1 cellular context compared by ENCODE assay signal in the genomic region with DNA sequence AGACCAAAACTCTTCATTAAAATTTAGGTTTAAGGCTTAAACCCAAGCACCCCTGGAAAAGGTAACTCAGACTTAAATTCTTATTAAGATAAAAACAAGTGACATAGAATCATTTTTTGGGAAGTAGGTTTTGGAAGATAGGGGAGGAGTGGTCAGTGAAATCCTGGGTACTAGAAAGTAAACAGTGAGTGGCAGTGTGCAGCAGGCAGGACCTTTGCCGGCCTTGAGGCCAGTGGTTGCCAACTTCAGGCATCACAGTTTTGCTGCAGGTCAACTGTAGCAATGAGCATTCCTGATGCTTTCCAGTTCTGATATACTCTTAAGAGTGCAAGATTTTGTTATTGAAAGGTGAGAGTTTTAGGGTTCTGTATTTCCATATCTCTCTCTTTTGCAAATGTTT.
TF ChIP-seq lines count a peak whose summit lies in the region.

No MANE protein-coding gene starts in this region.

TF ChIP-seq in K562, 482 proteins besides CTCF, POLR2A, EP300 and RAD21 (continued from another document):
- TF ChIP-seq, protein P1, sequence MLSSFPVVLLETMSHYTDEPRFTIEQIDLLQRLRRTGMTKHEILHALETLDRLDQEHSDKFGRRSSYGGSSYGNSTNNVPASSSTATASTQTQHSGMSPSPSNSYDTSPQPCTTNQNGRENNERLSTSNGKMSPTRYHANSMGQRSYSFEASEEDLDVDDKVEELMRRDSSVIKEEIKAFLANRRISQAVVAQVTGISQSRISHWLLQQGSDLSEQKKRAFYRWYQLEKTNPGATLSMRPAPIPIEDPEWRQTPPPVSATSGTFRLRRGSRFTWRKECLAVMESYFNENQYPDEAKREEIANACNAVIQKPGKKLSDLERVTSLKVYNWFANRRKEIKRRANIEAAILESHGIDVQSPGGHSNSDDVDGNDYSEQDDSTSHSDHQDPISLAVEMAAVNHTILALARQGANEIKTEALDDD (IDR thresholded peaks at IDR 0.05): no peak
- peak; percentile 17; the same call in 1 of the 2 replicates for TF ChIP-seq CXXC5 (CRISPR knock-in tag; IDR thresholded peaks at IDR 0.05)
- no peak for TF ChIP-seq STAT5A (IDR thresholded peaks at IDR 0.05; ENCODE audit: borderline replicate concordance, low read length)
- no peak for TF ChIP-seq PRDM10 (IDR thresholded peaks at IDR 0.05; ENCODE audit: partially characterized antibody)
- TF ChIP-seq FOXP1 (CRISPR knock-in tag; IDR thresholded peaks at IDR 0.05): no peak
- TF ChIP-seq ZNF75A (CRISPR knock-in tag; IDR thresholded peaks at IDR 0.05): no peak
- TF ChIP-seq PHB2 (IDR thresholded peaks at IDR 0.05; ENCODE audit: low read depth): no peak
- TF ChIP-seq, protein P2, sequence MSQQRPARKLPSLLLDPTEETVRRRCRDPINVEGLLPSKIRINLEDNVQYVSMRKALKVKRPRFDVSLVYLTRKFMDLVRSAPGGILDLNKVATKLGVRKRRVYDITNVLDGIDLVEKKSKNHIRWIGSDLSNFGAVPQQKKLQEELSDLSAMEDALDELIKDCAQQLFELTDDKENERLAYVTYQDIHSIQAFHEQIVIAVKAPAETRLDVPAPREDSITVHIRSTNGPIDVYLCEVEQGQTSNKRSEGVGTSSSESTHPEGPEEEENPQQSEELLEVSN (IDR thresholded peaks at IDR 0.05; ENCODE audit: borderline replicate concordance in 1 of 2, extremely low read depth in 1 of 2, insufficient read depth in 1 of 2, insufficient read length in 1 of 2, low read depth in 1 of 2, low read length in 1 of 2, poor library complexity in 1 of 2, severe bottlenecking in 1 of 2): no peak
- no peak for TF ChIP-seq ASH1L (IDR thresholded peaks at IDR 0.05; ENCODE audit: borderline replicate concordance, low read depth, partially characterized antibody)
